Comparison of ENCODE assay signal across 8 cellular contexts in genomic region chr10:69222157-69223027, GRCh38. TPM values are rescaled to one million over a fixed set of nuclear protein-coding genes. Genes with fewer than 3 reads are reported as not detected.
A peak's percentile ranks its signal among the peaks of the same experiment; 100 is the strongest.
DNase-seq lines count a peak whose midpoint lies in the region; ATAC-seq and TF ChIP-seq lines count a peak whose summit lies in the region.

No MANE protein-coding gene starts in this region.

- H4K20me1 ChIP-seq in osteoblast (ENCODE audit: insufficient read depth, low read length) = no peaks in the 10 kb centered on the region

- peak; percentile 48 for TF ChIP-seq POLR2A in GM18526 (IDR thresholded peaks at IDR 0.05; ENCODE audit: extremely low read depth, insufficient read length)

- peak; percentile 78 for TF ChIP-seq CTCF in BE2C (IDR thresholded peaks at IDR 0.05; ENCODE audit: low read depth, low read length)
- peak; percentile 85 for TF ChIP-seq CTCF in osteoblast (IDR thresholded peaks at IDR 0.05; ENCODE audit: extremely low read depth, low read depth, low read length)

- no peak overlapping the region for H3K27ac ChIP-seq in osteoblast (ENCODE audit: low read depth, low read length)

- H3K36me3 ChIP-seq in BE2C (no peaks in the 10 kb centered on the region), osteoblast (ENCODE audit: insufficient read depth, low read length) (no peaks in the 10 kb centered on the region)

- peak overlapping the region; percentile 37 for H3K4me2 ChIP-seq in osteoblast (ENCODE audit: insufficient read depth, low read length)

- H3K27me3 ChIP-seq in BE2C (no peaks in the 10 kb centered on the region), osteoblast (ENCODE audit: insufficient read depth, low read length) (no peaks in the 10 kb centered on the region)

- no peaks in the 10 kb centered on the region for H3K4me1 ChIP-seq in BE2C
- peaks cover 13% of the 10 kb centered on the region for H3K4me1 ChIP-seq in osteoblast (ENCODE audit: insufficient read depth, low read length)

- no peak for DNase-seq in BE2C
- peak; percentile 45 for DNase-seq in NCI-H69 (lab: John Stamatoyannopoulos, UW)
- peak; percentile 29 to 67 (median 45) for DNase-seq in activated CD8-positive, alpha-beta memory T cell treated with anti-CD3 and anti-CD28 coated beads for 48 hours (ENCODE audit: low read depth in 2 of 3, low spot score in 2 of 3)
- DNase-seq in osteoblast (ENCODE audit: insufficient read length, low spot score, missing footprints) = peak; percentile 88
- DNase-seq in ureter (ENCODE audit: low spot score) = peak; percentile 80

- no peaks in the 10 kb centered on the region for H3K9me3 ChIP-seq in BE2C
- no peaks in the 10 kb centered on the region for H3K9me3 ChIP-seq in osteoblast (ENCODE audit: low read depth, low read length)

- peak overlapping the region; percentile 15 for H2AFZ ChIP-seq in osteoblast (ENCODE audit: low read length)

- no peak overlapping the region for H3K4me3 ChIP-seq in BE2C (ENCODE audit: low read depth, low read length)
- H3K4me3 ChIP-seq in osteoblast (ENCODE audit: insufficient read depth, low read length) = no peak overlapping the region

- ATAC-seq in HG02981 (IDR thresholded peaks at IDR 0.05; ENCODE audit: unreplicated experiment) (peak; percentile 93), esophagus mucosa (peak; percentile 95)

- no peaks in the 10 kb centered on the region for H3K79me2 ChIP-seq in osteoblast (ENCODE audit: insufficient read depth, low read length)

RNA-seq across cellular contexts. Expression of gene HKDC1, which starts 2.3 kb away (rescaled TPM):
- not detected for polyA plus RNA-seq in BE2C (2012; ENCODE audit: insufficient read depth, insufficient read length, low read depth)
- total RNA-seq in esophagus mucosa (0.04 TPM), osteoblast (0.29 and 2.9 TPM in 2 replicates), ureter (0.10 TPM)

RNA-seq across cellular contexts. Expression of gene SUPV3L1, which starts 42.4 kb away (rescaled TPM):
- polyA plus RNA-seq in BE2C (2012; ENCODE audit: insufficient read depth, insufficient read length, low read depth) = 42.0 TPM
- total RNA-seq in esophagus mucosa (22.8 TPM), osteoblast (34.5 and 34.7 TPM in 2 replicates), ureter (33.5 TPM)

RNA-seq across cellular contexts. Expression of gene HK1, which starts 55.9 kb away (rescaled TPM):
- 158 TPM for polyA plus RNA-seq in BE2C (2012; ENCODE audit: insufficient read depth, insufficient read length, low read depth)
- 133 TPM for total RNA-seq in esophagus mucosa
- 99.6 and 111 TPM in 2 replicates for total RNA-seq in osteoblast
- total RNA-seq in ureter = 139 TPM
